In genomic region chrX:9534686-9535085, GRCh38 we compare ENCODE assay signal across 14 cellular contexts.
DNase-seq lines count a peak whose midpoint lies in the region; ATAC-seq, FAIRE-seq and TF ChIP-seq lines count a peak whose summit lies in the region.
"Had no signal": no experiment of that assay in that cellular context is flagged by ENCODE, and none has a peak within 500 bp of the region (broad histone marks: within the 10 kb centered on the region; RNA-seq: fewer than 3 reads in every experiment).

No MANE protein-coding gene starts in this region.

- H3K4me2 ChIP-seq in HepG2 (ENCODE audit: low read depth, low read length) (no peak overlapping the region), astrocyte (ENCODE audit: low read length) (peak overlapping the region; percentile 74)

- TF ChIP-seq EP300 in HepG2 (IDR thresholded peaks at IDR 0.05; ENCODE audit: low read depth in 2 of 2, low read length in 2 of 2) (no peak), HepG2 (CRISPR knock-in tag; IDR thresholded peaks at IDR 0.05; ENCODE audit: borderline replicate concordance) (no peak)

- H3K4me3 ChIP-seq in HepG2 (replicated peaks in 1 of 3; ENCODE audit: insufficient read depth in 1 of 3, low read depth in 2 of 3, low read length in 3 of 3): no peak overlapping the region
- H3K4me3 ChIP-seq in right lobe of liver: no peak overlapping the region
- peak overlapping the region; percentile 14 for H3K4me3 ChIP-seq in astrocyte (ENCODE audit: insufficient read depth, low read depth, low read length)
- H3K4me3 ChIP-seq in left lung: no peak overlapping the region

- ATAC-seq in HepG2 (no peak), right lobe of liver (no peak), left lung (no peak), HG03378 (IDR thresholded peaks at IDR 0.05; ENCODE audit: unreplicated experiment) (no peak)
- ATAC-seq: SK-N-SH treated with all-trans-retinoic acid at 6 μM for 48 hours had no signal

- in situ Hi-C loops in HepG2 (cut with HindIII; ENCODE audit: extremely low pct_ligation_motif_present, low pct_unique_long_range_greater_than_20kb): no loop called here

- CTCF ChIA-PET in HepG2 (lab: Yijun Ruan, JAX; ENCODE audit: low intra/inter-chr PET ratio, low total read pairs): no interaction called here

- H2AFZ ChIP-seq in HepG2 (ENCODE audit: low read length) (no peak overlapping the region), astrocyte (ENCODE audit: low read depth, low read length) (no peak overlapping the region)

- no peak overlapping the region for H3K27ac Mint-ChIP-seq in astrocyte (ENCODE audit: unreplicated experiment)
- H3K27ac Mint-ChIP-seq: activated naive CD8-positive, alpha-beta T cell had no signal

- no TSS peak for BruUV-seq in HepG2 (replicated peaks; lab: Mats Ljungman, UMichigan)

- peaks cover 74% of the 10 kb centered on the region for H3K4me1 ChIP-seq in HepG2 (ENCODE audit: insufficient read depth, low read length)
- H3K4me1 ChIP-seq in right lobe of liver: peaks cover 0 to 9% (median 3%) of the 10 kb centered on the region in 4 donors
- peaks cover 26% of the 10 kb centered on the region for H3K4me1 ChIP-seq in astrocyte (ENCODE audit: insufficient read depth, low read length)
- peaks cover 0 to 15% of the 10 kb centered on the region in 2 donors for H3K4me1 ChIP-seq in left lung

- H3K27me3 ChIP-seq in HepG2 (ENCODE audit: control insufficient read depth in 1 of 2, insufficient read depth in 2 of 2, low read length in 2 of 2) (no peaks in the 10 kb centered on the region), right lobe of liver (no peaks in the 10 kb centered on the region), astrocyte (ENCODE audit: insufficient read depth, low read length) (no peaks in the 10 kb centered on the region), left lung (no peaks in the 10 kb centered on the region)

- H3K9ac ChIP-seq in HepG2 (ENCODE audit: insufficient read depth, low read depth, low read length) (no peak overlapping the region), astrocyte (ENCODE audit: low read length) (no peak overlapping the region)

- FAIRE-seq in HepG2 (lab: Jason Lieb, UNC): peak; percentile 42
- FAIRE-seq in astrocyte (lab: Jason Lieb, UNC): no peak

- H4K20me1 ChIP-seq in HepG2 (ENCODE audit: insufficient read depth, low read length) (peaks cover 15% of the 10 kb centered on the region; the same call in 1 of the 2 replicates), astrocyte (ENCODE audit: insufficient read depth, low read length) (no peaks in the 10 kb centered on the region)

- TF ChIP-seq POLR2A in HepG2 (IDR thresholded peaks at IDR 0.05; ENCODE audit: insufficient read depth in 1 of 2, low read depth in 2 of 2, low read length in 2 of 2): no peak
- TF ChIP-seq POLR2A in right lobe of liver (IDR thresholded peaks at IDR 0.05): no peak

- H3K4me1 Mint-ChIP-seq in astrocyte (ENCODE audit: low read depth, unreplicated experiment): peaks cover 48% of the 10 kb centered on the region

- H3K27ac ChIP-seq in HepG2 (ENCODE audit: extremely low read length, insufficient read depth, low read length): no peak overlapping the region
- no peak overlapping the region for H3K27ac ChIP-seq in right lobe of liver
- peak overlapping the region; percentile 62 for H3K27ac ChIP-seq in astrocyte (ENCODE audit: low read depth, low read length)
- no peak overlapping the region for H3K27ac ChIP-seq in left lung

- POLR2A ChIA-PET in HepG2 (lab: Yijun Ruan, JAX): no interaction called here

- peak; percentile 9 for DNase-seq in HepG2 (ENCODE audit: low spot score)
- no peak for DNase-seq in right lobe of liver
- peak; percentile 50 for DNase-seq in astrocyte (ENCODE audit: low read depth)
- peak; percentile 17 for DNase-seq in hepatic stellate cell (ENCODE audit: low spot score)
- no peak for DNase-seq in left lung
- DNase-seq in NOMO-1 treated with dmso at 0.1 percent for 144 hours (lab: John Stamatoyannopoulos, UW; ENCODE audit: unreplicated experiment): no peak
- DNase-seq in mesenteric fat pad (ENCODE audit: low spot score): no peak
- DNase-seq: activated CD4-positive, alpha-beta T cell treated with anti-CD3 and anti-CD28 coated beads, Interleukin-2, amount 50 U/mL, for 4 hours; kidney glomerular epithelial cell; NCI-H82 had no signal

- H3K36me3 ChIP-seq in HepG2 (replicated peaks in 1 of 2; ENCODE audit: control insufficient read depth in 1 of 2, insufficient read depth in 2 of 2, low read length in 2 of 2) (0 out of 5 replicates have a peak, but pooled peaks cover 0 to 2% of the 10 kb centered on the region in 2 experiments), right lobe of liver (no peaks in the 10 kb centered on the region), astrocyte (ENCODE audit: insufficient read depth, low read length) (no peaks in the 10 kb centered on the region), left lung (no peaks in the 10 kb centered on the region)

- TF ChIP-seq RAD21 in HepG2 (CRISPR knock-in tag; IDR thresholded peaks at IDR 0.05): no peak

- H3K9me3 Mint-ChIP-seq in astrocyte (ENCODE audit: unreplicated experiment): no peaks in the 10 kb centered on the region
- H3K9me3 Mint-ChIP-seq: CD14-positive monocyte had no signal

- TF ChIP-seq CTCF in HepG2 (CRISPR knock-in tag; IDR thresholded peaks at IDR 0.05): no peak
- no peak for TF ChIP-seq CTCF in right lobe of liver (IDR thresholded peaks at IDR 0.05)
- no peak for TF ChIP-seq CTCF in astrocyte (IDR thresholded peaks at IDR 0.05; ENCODE audit: insufficient read depth, low read depth, low read length)
- no peak for TF ChIP-seq CTCF in left lung (IDR thresholded peaks at IDR 0.05)

- H3K27me3 Mint-ChIP-seq in astrocyte (ENCODE audit: low read depth, unreplicated experiment): no peaks in the 10 kb centered on the region
- H3K27me3 Mint-ChIP-seq: activated naive CD8-positive, alpha-beta T cell had no signal

- H3K9me3 ChIP-seq in HepG2 (ENCODE audit: low read length) (no peaks in the 10 kb centered on the region), right lobe of liver (no peaks in the 10 kb centered on the region), astrocyte (ENCODE audit: insufficient read depth, low read depth, low read length) (no peaks in the 10 kb centered on the region), left lung (no peaks in the 10 kb centered on the region)

- H3K79me2 ChIP-seq in HepG2 (ENCODE audit: insufficient read depth, low read length) (peaks cover 52% of the 10 kb centered on the region), astrocyte (ENCODE audit: insufficient read depth, low read length) (peaks cover 20% of the 10 kb centered on the region)

- H3K36me3 Mint-ChIP-seq in astrocyte (ENCODE audit: low read depth, unreplicated experiment): no peaks in the 10 kb centered on the region

- WGBS in HepG2 (ENCODE audit: low lambda C conversion rate): 54% methylated on average over 3 of the region's 3 CpGs
- WGBS in right lobe of liver (ENCODE audit: insufficient coverage, low coverage, low lambda C conversion rate, missing lambda C conversion rate): 47% methylated on average over 3 of the region's 3 CpGs

- intact Hi-C loops in HepG2 (cut with micrococcal nuclease; ENCODE audit: unreplicated experiment): no loop called here
- intact Hi-C loops in right lobe of liver (cut with DNase I): no loop called here
- intact Hi-C loops in left lung (cut with DNase I): no loop called here

- H3K4me3 Mint-ChIP-seq in astrocyte (ENCODE audit: unreplicated experiment): no peak overlapping the region
- H3K4me3 Mint-ChIP-seq: activated naive CD8-positive, alpha-beta T cell; CD14-positive monocyte had no signal

TF ChIP-seq in HepG2, 621 proteins besides CTCF, POLR2A, EP300 and RAD21 (continues in another document):
- no peak for TF ChIP-seq ZNF496 (CRISPR knock-in tag; IDR thresholded peaks at IDR 0.05; ENCODE audit: insufficient replicate concordance)
- no peak for TF ChIP-seq ZNF619 (CRISPR knock-in tag; IDR thresholded peaks at IDR 0.05)
- no peak for TF ChIP-seq KLF12 (CRISPR knock-in tag; IDR thresholded peaks at IDR 0.05; ENCODE audit: borderline replicate concordance)
- TF ChIP-seq ZNF251 (CRISPR knock-in tag; IDR thresholded peaks at IDR 0.05): no peak
- TF ChIP-seq ZNF142 (CRISPR knock-in tag; IDR thresholded peaks at IDR 0.05): no peak
- TF ChIP-seq PRPF4 (IDR thresholded peaks at IDR 0.05; ENCODE audit: low read depth, low read length, poor library complexity, severe bottlenecking): no peak
- no peak for TF ChIP-seq ZNF841 (CRISPR knock-in tag; IDR thresholded peaks at IDR 0.05; ENCODE audit: borderline replicate concordance)

Comparison
In these comparisons a context has a peak if more than half of its experiments do, and no peak if none do; other contexts are left out.
1. DNase-seq: peak in HepG2 (single experiment), astrocyte (single experiment) and hepatic stellate cell (single experiment); none in right lobe of liver (0 of 3), left lung (0 of 2), NOMO-1 treated with dmso at 0.1 percent for 144 hours (single experiment) and mesenteric fat pad (single experiment).